8 cellular contexts compared by ENCODE assay signal in the genomic region with DNA sequence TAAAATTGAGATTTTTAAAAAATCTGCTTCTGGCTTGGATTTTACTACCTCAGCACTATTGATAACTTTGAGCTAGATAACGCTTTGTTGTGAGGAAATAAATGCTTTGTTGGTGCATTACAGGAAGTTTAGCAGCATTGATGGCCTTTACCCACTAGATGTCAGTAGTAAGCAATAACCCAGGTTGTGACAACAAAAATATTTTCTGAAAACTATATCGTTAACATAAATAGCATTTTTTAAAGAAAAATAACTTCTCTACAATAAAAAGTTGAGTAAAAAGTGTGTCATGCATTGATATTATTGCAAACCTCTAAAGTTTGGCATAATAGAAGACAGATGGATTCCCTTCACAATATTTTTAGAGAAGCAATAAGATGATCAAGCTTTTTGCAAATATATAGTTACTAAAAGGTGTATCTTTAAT.
DNase-seq lines count a peak whose midpoint lies in the region; ATAC-seq and TF ChIP-seq lines count a peak whose summit lies in the region.

No MANE protein-coding gene starts in this region.

- H3K36me3 ChIP-seq in left ventricle myocardium inferior (no peaks in the 10 kb centered on the region), vagina (no peaks in the 10 kb centered on the region)

- TF ChIP-seq CTCF in left ventricle myocardium inferior (IDR thresholded peaks at IDR 0.05; ENCODE audit: borderline replicate concordance), result peak; percentile 69
- peak in 2 of 3 experiments; percentile 21 to 22 for TF ChIP-seq CTCF in vagina (IDR thresholded peaks at IDR 0.05)

- H3K27ac ChIP-seq in left ventricle myocardium inferior (replicated peaks), result no peak overlapping the region
- H3K27ac ChIP-seq in vagina, result no peak overlapping the region

- H3K9me3 ChIP-seq in left ventricle myocardium inferior (replicated peaks), result no peaks in the 10 kb centered on the region
- no peaks in the 10 kb centered on the region for H3K9me3 ChIP-seq in vagina

- no peak for ATAC-seq in Right ventricle myocardium inferior

- DNase-seq in left ventricle myocardium inferior (no peak), Right ventricle myocardium inferior (ENCODE audit: missing footprints) (no peak), RPMI7951 (ENCODE audit: low read depth) (peak; percentile 14), glomerular visceral epithelial cell (ENCODE audit: extremely low spot score) (peak; percentile 17), vagina (ENCODE audit: extremely low spot score in 2 of 2) (no peak), KG1 (lab: John Stamatoyannopoulos, UW) (no peak), NCI-H2081 (lab: John Stamatoyannopoulos, UW) (no peak)
- DNase-seq in stimulated activated CD4-positive, alpha-beta T cell treated with anti-CD3 and anti-CD28 coated beads, Interleukin-4, amount 100 ng/mL, for 4 hours, result no peak

- H3K4me1 ChIP-seq in left ventricle myocardium inferior (no peaks in the 10 kb centered on the region), vagina (no peaks in the 10 kb centered on the region)

- H3K27me3 ChIP-seq in left ventricle myocardium inferior (ENCODE audit: low read depth) (peaks cover 27% of the 10 kb centered on the region), vagina (no peaks in the 10 kb centered on the region)

- TF ChIP-seq POLR2A in vagina (IDR thresholded peaks at IDR 0.05), result no peak

- intact Hi-C loops in left ventricle myocardium inferior (cut with micrococcal nuclease) (no loop called here), Right ventricle myocardium inferior (cut with DNase I) (loop anchor here (10.0 kb wide), 1 partner anchor 908 kb away; no protein-coding TSS in a partner anchor), vagina (cut with DNase I) (no loop called here)

- H3K4me3 ChIP-seq in left ventricle myocardium inferior (no peak overlapping the region), vagina (no peak overlapping the region)

Comparison
In these comparisons a context has a peak if more than half of its experiments do, and no peak if none do; other contexts are left out.
1. DNase-seq: peak in RPMI7951 (single experiment) and glomerular visceral epithelial cell (single experiment); none in left ventricle myocardium inferior (single experiment), Right ventricle myocardium inferior (single experiment), vagina (0 of 2), stimulated activated CD4-positive, alpha-beta T cell treated with anti-CD3 and anti-CD28 coated beads, Interleukin-4, amount 100 ng/mL, for 4 hours (0 of 2), KG1 (single experiment) and NCI-H2081 (0 of 2).